In genomic region chr7:101739757-101740398, GRCh38 we compare ENCODE assay signal across 1 cellular context.
TF ChIP-seq lines count a peak whose summit lies in the region.

No MANE protein-coding gene starts in this region.

TF ChIP-seq in H1, 55 proteins besides CTCF, POLR2A, EP300 and RAD21:
- TF ChIP-seq CREB1 (IDR thresholded peaks at IDR 0.05) (no peak), GABPA (IDR thresholded peaks at IDR 0.05; ENCODE audit: borderline replicate concordance, insufficient read depth, low read length) (no peak), SIX5 (IDR thresholded peaks at IDR 0.05; ENCODE audit: low read depth, low read length) (no peak), BACH1 (IDR thresholded peaks at IDR 0.05; ENCODE audit: low read length) (no peak), ZNF274 (IDR thresholded peaks at IDR 0.05; ENCODE audit: borderline replicate concordance, extremely low read depth, low read length) (no peak)
